Comparison of ENCODE assay signal across 32 cellular contexts in genomic region chr10:123530166-123530870, GRCh38.
DNase-seq lines count a peak whose midpoint lies in the region; ATAC-seq, FAIRE-seq and TF ChIP-seq lines count a peak whose summit lies in the region.
"Had no signal": no experiment of that assay in that cellular context is flagged by ENCODE, and none has a peak within 500 bp of the region (broad histone marks: within the 10 kb centered on the region; RNA-seq: fewer than 3 reads in every experiment).

No MANE protein-coding gene starts in this region.

- H3K4me2 ChIP-seq in DND-41 (ENCODE audit: insufficient read depth, low read length) (no peak overlapping the region), GM23338 (no peak overlapping the region), K562 (ENCODE audit: insufficient read depth, low read length) (no peak overlapping the region)

- H3K36me3 ChIP-seq in DND-41 (ENCODE audit: insufficient read depth, low read length) (no peaks in the 10 kb centered on the region), GM23338 (ENCODE audit: insufficient read depth) (no peaks in the 10 kb centered on the region), K562 (ENCODE audit: control insufficient read depth, insufficient read depth, low read length) (no peaks in the 10 kb centered on the region)
- H3K36me3 ChIP-seq: lower lobe of right lung, pancreas, uterus had no signal

- FAIRE-seq in K562 (lab: Jason Lieb, UNC) = no peak
- FAIRE-seq: D721Med, pancreas had no signal

- no peak overlapping the region for H3K4me3 ChIP-seq in DND-41 (ENCODE audit: low read depth in 1 of 2, low read length in 2 of 2)
- no peak overlapping the region for H3K4me3 ChIP-seq in GM23338
- H3K4me3 ChIP-seq in K562 = no peak overlapping the region
- H3K4me3 ChIP-seq: body of pancreas, lower lobe of right lung, pancreas, SK-N-MC, testis, uterus had no signal

- H3K4me1 Mint-ChIP-seq in GM23338 (peaks cover 4% of the 10 kb centered on the region; the same call in 1 of the 3 replicates), osteocyte (ENCODE audit: unreplicated experiment) (no peaks in the 10 kb centered on the region), progenitor cell of endocrine pancreas (ENCODE audit: low read depth) (no peaks in the 10 kb centered on the region)
- no peaks in the 10 kb centered on the region for H3K4me1 Mint-ChIP-seq in activated CD4-positive, alpha-beta T cell treated with anti-CD3 and anti-CD28 coated beads, Interleukin-2, amount 10 ng/mL, durations not matched to agents 7 days and 5 days
- H3K4me1 Mint-ChIP-seq: activated CD4-positive, alpha-beta T cell treated with anti-CD3 and anti-CD28 coated beads for 36 hours; nephron had no signal

- TF ChIP-seq POLR2A in K562 (conservative IDR thresholded peaks at IDR 0.05) = no peak

- peak; percentile 19 for TF ChIP-seq CTCF in DND-41 (IDR thresholded peaks at IDR 0.05; ENCODE audit: borderline replicate concordance, extremely low read depth, low read length, poor library complexity, severe bottlenecking)
- peak; percentile 50 to 63 for TF ChIP-seq CTCF in GM23338 (conservative IDR thresholded peaks at IDR 0.05; ENCODE audit: low read depth in 2 of 2)
- TF ChIP-seq CTCF in K562 (IDR thresholded peaks at IDR 0.05 in 2 of 3, conservative IDR thresholded peaks at IDR 0.05 in 1 of 3; ENCODE audit: insufficient read depth in 2 of 3, low read depth in 1 of 3, low read length in 3 of 3) = peak in 2 of 3 experiments; percentile 16 to 58; a peak in 3 of 6 replicates
- no peak for TF ChIP-seq CTCF in osteocyte (IDR thresholded peaks at IDR 0.05)
- no peak for TF ChIP-seq CTCF in progenitor cell of endocrine pancreas (IDR thresholded peaks at IDR 0.05; ENCODE audit: unreplicated experiment)

- H3K36me3 Mint-ChIP-seq in GM23338 (ENCODE audit: low read depth) (no peaks in the 10 kb centered on the region), osteocyte (ENCODE audit: unreplicated experiment) (no peaks in the 10 kb centered on the region), progenitor cell of endocrine pancreas (ENCODE audit: insufficient read depth) (no peaks in the 10 kb centered on the region)
- no peaks in the 10 kb centered on the region for H3K36me3 Mint-ChIP-seq in activated CD4-positive, alpha-beta T cell treated with anti-CD3 and anti-CD28 coated beads, Interleukin-2, amount 10 ng/mL, durations not matched to agents 7 days and 5 days (ENCODE audit: low read depth)

- H4K20me1 ChIP-seq in DND-41 (ENCODE audit: insufficient read depth, low read length) (no peaks in the 10 kb centered on the region), GM23338 (replicated peaks; ENCODE audit: insufficient read depth) (no peaks in the 10 kb centered on the region), K562 (replicated peaks; ENCODE audit: control insufficient read depth, insufficient read depth, low read length) (no peaks in the 10 kb centered on the region)

- no peak for ATAC-seq in DND-41 (ENCODE audit: insufficient read depth, low read depth)
- peak; percentile 97 for ATAC-seq in GM23338
- ATAC-seq in K562 = no peak
- ATAC-seq: activated CD4-positive, alpha-beta T cell treated with anti-CD3 and anti-CD28 coated beads for 36 hours; body of pancreas; lower lobe of right lung; pancreas; T-helper 17 cell had no signal

- no peak overlapping the region for H3K4me3 Mint-ChIP-seq in GM23338
- no peak overlapping the region for H3K4me3 Mint-ChIP-seq in osteocyte (ENCODE audit: unreplicated experiment)
- no peak overlapping the region for H3K4me3 Mint-ChIP-seq in activated CD4-positive, alpha-beta T cell treated with anti-CD3 and anti-CD28 coated beads, Interleukin-2, amount 10 ng/mL, durations not matched to agents 7 days and 5 days
- H3K4me3 Mint-ChIP-seq in progenitor cell of endocrine pancreas (ENCODE audit: low read depth) = no peak overlapping the region
- H3K4me3 Mint-ChIP-seq: activated CD4-positive, alpha-beta T cell treated with anti-CD3 and anti-CD28 coated beads for 36 hours; nephron; T-helper 17 cell had no signal

- H3K9ac ChIP-seq in DND-41 (ENCODE audit: low read depth, low read length) (no peak overlapping the region), K562 (ENCODE audit: insufficient read depth in 1 of 2, low read depth in 2 of 2, low read length in 2 of 2) (no peak overlapping the region)

- H3K9me3 ChIP-seq in DND-41 (ENCODE audit: insufficient read depth, low read length, severe bottlenecking) (no peaks in the 10 kb centered on the region), K562 (replicated peaks; ENCODE audit: control insufficient read depth, insufficient read depth, low read depth, low read length) (no peaks in the 10 kb centered on the region)
- H3K9me3 ChIP-seq: body of pancreas, pancreas, testis, uterus had no signal

- intact Hi-C loops in K562 (cut with micrococcal nuclease) = no loop called here

- H3K27me3 Mint-ChIP-seq in GM23338 (ENCODE audit: insufficient read depth, low read depth, poor library complexity) = no peaks in the 10 kb centered on the region
- no peaks in the 10 kb centered on the region for H3K27me3 Mint-ChIP-seq in osteocyte (ENCODE audit: unreplicated experiment)
- H3K27me3 Mint-ChIP-seq in activated CD4-positive, alpha-beta T cell treated with anti-CD3 and anti-CD28 coated beads, Interleukin-2, amount 10 ng/mL, durations not matched to agents 7 days and 5 days = peaks cover 10% of the 10 kb centered on the region
- H3K27me3 Mint-ChIP-seq in progenitor cell of endocrine pancreas = no peaks in the 10 kb centered on the region

- 2% methylated on average over 7 of the region's 9 CpGs for WGBS in K562 (ENCODE audit: insufficient coverage, low coverage, missing lambda C conversion rate)

- no TSS peak for BruUV-seq in K562 (replicated peaks; lab: Mats Ljungman, UMichigan)

- in situ Hi-C loops in K562 (cut with MboI) = no loop called here

- peaks cover 12% of the 10 kb centered on the region; the same call in 2 of the 3 replicates for H3K9me3 Mint-ChIP-seq in GM23338
- peaks cover 16% of the 10 kb centered on the region for H3K9me3 Mint-ChIP-seq in osteocyte (ENCODE audit: unreplicated experiment)
- H3K9me3 Mint-ChIP-seq in activated CD4-positive, alpha-beta T cell treated with anti-CD3 and anti-CD28 coated beads, Interleukin-2, amount 10 ng/mL, durations not matched to agents 7 days and 5 days = no peaks in the 10 kb centered on the region
- peaks cover 12% of the 10 kb centered on the region for H3K9me3 Mint-ChIP-seq in progenitor cell of endocrine pancreas (ENCODE audit: low read depth)

- no peak overlapping the region for H3K27ac Mint-ChIP-seq in GM23338
- no peak overlapping the region for H3K27ac Mint-ChIP-seq in osteocyte (ENCODE audit: unreplicated experiment)
- H3K27ac Mint-ChIP-seq in activated CD4-positive, alpha-beta T cell treated with anti-CD3 and anti-CD28 coated beads, Interleukin-2, amount 10 ng/mL, durations not matched to agents 7 days and 5 days = no peak overlapping the region
- no peak overlapping the region for H3K27ac Mint-ChIP-seq in progenitor cell of endocrine pancreas
- H3K27ac Mint-ChIP-seq: activated CD4-positive, alpha-beta T cell treated with anti-CD3 and anti-CD28 coated beads for 36 hours; nephron; T-helper 17 cell had no signal

- CTCF ChIA-PET in K562 (lab: Yijun Ruan, JAX; ENCODE audit: low intra/inter-chr PET ratio) = no interaction called here
- CTCF ChIA-PET in activated CD4-positive, alpha-beta T cell treated with anti-CD3 and anti-CD28 coated beads, Interleukin-2, amount 10 ng/mL, durations not matched to agents 7 days and 5 days (lab: Charles Lee) = no interaction called here

- no peak for TF ChIP-seq RAD21 in K562 (CRISPR knock-in tag; conservative IDR thresholded peaks at IDR 0.05 in 1 of 2, IDR thresholded peaks at IDR 0.05 in 1 of 2)

- no peaks in the 10 kb centered on the region for H3K79me2 ChIP-seq in DND-41 (ENCODE audit: insufficient read depth, low read length)
- H3K79me2 ChIP-seq in GM23338 (replicated peaks; ENCODE audit: insufficient read depth) = no peaks in the 10 kb centered on the region
- H3K79me2 ChIP-seq in K562 (ENCODE audit: control insufficient read depth, insufficient read depth, low read length) = no peaks in the 10 kb centered on the region

- no peaks in the 10 kb centered on the region for H3K4me1 ChIP-seq in DND-41 (ENCODE audit: insufficient read depth, low read length)
- H3K4me1 ChIP-seq in GM23338 (ENCODE audit: insufficient read depth) = peaks cover 6% of the 10 kb centered on the region
- H3K4me1 ChIP-seq in K562 (replicated peaks in 1 of 2; ENCODE audit: control insufficient read depth in 2 of 2, insufficient read depth in 2 of 2, low read length in 2 of 2) = no peaks in the 10 kb centered on the region
- H3K4me1 ChIP-seq: body of pancreas, lower lobe of right lung, pancreas, testis, uterus had no signal

- DNase-seq in DND-41 (no peak), GM23338 (ENCODE audit: low spot score) (peak; percentile 71), K562 (ENCODE audit: extremely low read depth in 1 of 4, low spot score in 3 of 4) (peak in 1 of 4 experiments; percentile 2), osteocyte (ENCODE audit: extremely low spot score, unreplicated experiment) (peak; percentile 63), dedifferentiated amniotic fluid mesenchymal stem cell (ENCODE audit: extremely low spot score) (no peak), SKM-1 (lab: John Stamatoyannopoulos, UW; ENCODE audit: unreplicated experiment) (no peak), progenitor cell of endocrine pancreas (ENCODE audit: low spot score, unreplicated experiment) (no peak)
- no peak for DNase-seq in activated CD4-positive, alpha-beta T cell treated with anti-CD3 and anti-CD28 coated beads, Interleukin-2, amount 10 ng/mL, durations not matched to agents 7 days and 5 days
- DNase-seq: activated CD4-positive, alpha-beta T cell treated with anti-CD3 and anti-CD28 coated beads for 36 hours; activated naive CD4-positive, alpha-beta T cell treated with Interleukin-2 at 50 U/mL for 16 hours; activated T-cell treated with anti-CD3 and anti-CD28 coated beads, Interleukin-2, amount 50 U/mL, for 48 hours; body of pancreas; cerebellar nuclear complex; EL; glutamatergic neuron; GOT3; KBM-7; lower lobe of right lung; MM.1S; NCI-H1417; NCI-H2081 treated with DMSO at 0.1 percent for 48 hours; NCI-H446; OCI-M1; pancreas; stimulated activated CD4-positive, alpha-beta T cell treated with anti-CD3 and anti-CD28 coated beads, Interleukin-15, amount 100 ng/mL, for 24 hours; stimulated activated naive CD4-positive, alpha-beta T cell; T-helper 17 cell; testis; uterus had no signal

- no peaks in the 10 kb centered on the region for H3F3A ChIP-seq in GM23338 (replicated peaks; ENCODE audit: low read depth)

- H3K27ac ChIP-seq in DND-41 (ENCODE audit: low read length) (no peak overlapping the region), GM23338 (ENCODE audit: low read depth) (no peak overlapping the region), K562 (ENCODE audit: extremely low read depth, low read depth, low read length) (no peak overlapping the region)
- H3K27ac ChIP-seq: body of pancreas, lower lobe of right lung, pancreas, SK-N-MC, testis, uterus had no signal

- H3K27me3 ChIP-seq in DND-41 (ENCODE audit: insufficient read depth, low read length, poor library complexity) = peaks cover 4% of the 10 kb centered on the region
- H3K27me3 ChIP-seq in GM23338 (ENCODE audit: insufficient read depth) = no peaks in the 10 kb centered on the region
- H3K27me3 ChIP-seq in K562 (ENCODE audit: control insufficient read depth in 2 of 2, insufficient read depth in 2 of 2, low read length in 2 of 2) = no peaks in the 10 kb centered on the region; a peak in 1 of 5 replicates
- H3K27me3 ChIP-seq: body of pancreas, pancreas, testis, uterus had no signal

- H3K9me1 ChIP-seq in K562 (ENCODE audit: control insufficient read depth, insufficient read depth, low read length) = no peaks in the 10 kb centered on the region

- no peak for TF ChIP-seq EP300 in K562 (IDR thresholded peaks at IDR 0.05; ENCODE audit: low read length)

- H3K9me2 ChIP-seq in GM23338 (ENCODE audit: insufficient read depth) = 0 out of 2 replicates have a peak, but pooled peaks cover 2% of the 10 kb centered on the region

- H2AFZ ChIP-seq in DND-41 (ENCODE audit: low read depth, low read length) (no peak overlapping the region), GM23338 (no peak overlapping the region), K562 (ENCODE audit: low read depth, low read length) (no peak overlapping the region)

- POLR2A ChIA-PET in K562 (lab: Yijun Ruan, JAX) = no interaction called here
- POLR2A ChIA-PET in activated CD4-positive, alpha-beta T cell treated with anti-CD3 and anti-CD28 coated beads, Interleukin-2, amount 10 ng/mL, durations not matched to agents 7 days and 5 days (lab: Charles Lee) = no interaction called here

Comparison
In these comparisons a context has a peak if more than half of its experiments do, and no peak if none do; other contexts are left out.
1. DNase-seq: peak in GM23338 (single experiment) and osteocyte (single experiment); none in DND-41 (single experiment), dedifferentiated amniotic fluid mesenchymal stem cell (single experiment), SKM-1 (single experiment), activated CD4-positive, alpha-beta T cell treated with anti-CD3 and anti-CD28 coated beads, Interleukin-2, amount 10 ng/mL, durations not matched to agents 7 days and 5 days (single experiment) and progenitor cell of endocrine pancreas (single experiment).
2. CTCF ChIP-seq: peak in DND-41 (single experiment), GM23338 (2 of 2) and K562 (2 of 3); none in osteocyte (single experiment) and progenitor cell of endocrine pancreas (single experiment).